ENCODE assay signal across 29 cellular contexts in genomic region chr13:73622375-73622774, GRCh38.
DNase-seq lines count a peak whose midpoint lies in the region; ATAC-seq and TF ChIP-seq lines count a peak whose summit lies in the region.
"Had no signal": no experiment of that assay in that cellular context is flagged by ENCODE, and none has a peak within 500 bp of the region (broad histone marks: within the 10 kb centered on the region; RNA-seq: fewer than 3 reads in every experiment).

No MANE protein-coding gene starts in this region.

- H3K79me2 ChIP-seq in Karpas-422 (ENCODE audit: low read length) = no peaks in the 10 kb centered on the region

- H3K4me3 Mint-ChIP-seq in CD4-positive, alpha-beta T cell = peak overlapping the region; percentile 39
- H3K4me3 Mint-ChIP-seq in T-cell = peak overlapping the region in 2 of 3 donors; percentile 31 to 52
- H3K4me3 Mint-ChIP-seq: endodermal cell, HFFc6 had no signal

- no peaks in the 10 kb centered on the region for H3K9me2 ChIP-seq in Karpas-422 (replicated peaks; ENCODE audit: insufficient read depth, low read length)

- H3K4me1 Mint-ChIP-seq in CD4-positive, alpha-beta T cell (ENCODE audit: low read depth) = peaks cover 61% of the 10 kb centered on the region
- peaks cover 37 to 64% (median 53%) of the 10 kb centered on the region in 3 donors for H3K4me1 Mint-ChIP-seq in T-cell

- H3K9ac ChIP-seq in BLaER1 (no peak overlapping the region), Karpas-422 (ENCODE audit: low read length) (no peak overlapping the region)

- no peak for DNase-seq in CD4-positive, alpha-beta T cell
- no peak for DNase-seq in T-cell
- DNase-seq in dermis microvascular lymphatic vessel endothelial cell (ENCODE audit: low read depth in 2 of 2) = peak; percentile 5 to 10
- no peak for DNase-seq in D341Med (ENCODE audit: low spot score)
- DNase-seq in ascending aorta (ENCODE audit: low spot score in 2 of 2) = no peak
- no peak for DNase-seq in RWPE1 (ENCODE audit: low spot score)
- DNase-seq in Karpas-422 = no peak
- DNase-seq: activated naive CD4-positive, alpha-beta T cell; activated T-cell treated with anti-CD3 and anti-CD28 coated beads, Interleukin-2, amount 50 U/mL, for 48 hours; aorta; C1 segment of cervical spinal cord; Calu3; EL; endodermal cell; GOT3; HFFc6; NCI-H1694; NCI-H446 treated with DMSO at 0.1 percent for 48 hours; NCI-H82; sigmoid colon; stimulated activated CD4-positive, alpha-beta T cell treated with anti-CD3 and anti-CD28 coated beads, Interleukin-15, amount 100 ng/mL, for 24 hours; stimulated activated naive CD4-positive, alpha-beta T cell had no signal

- POLR2A ChIA-PET in CD4-positive, alpha-beta T cell (lab: Charles Lee) = no interaction called here
- POLR2A ChIA-PET in T-cell (lab: Charles Lee) (no interaction called here), RWPE1 (lab: Yijun Ruan, JAX; ENCODE audit: low non-redundant PET) (no interaction called here)

- ATAC-seq in CD4-positive, alpha-beta T cell (ENCODE audit: poor library complexity) = no peak
- no peak for ATAC-seq in T-cell (replicated peaks in 1 of 4)
- ATAC-seq: gastroesophageal sphincter, left lobe of liver, Right ventricle myocardium inferior had no signal

- H3K27me3 Mint-ChIP-seq in CD4-positive, alpha-beta T cell = no peaks in the 10 kb centered on the region
- no peaks in the 10 kb centered on the region for H3K27me3 Mint-ChIP-seq in T-cell

- H3K4me3 ChIP-seq in BLaER1 (no peak overlapping the region), ascending aorta (no peak overlapping the region), Karpas-422 (ENCODE audit: low read length) (no peak overlapping the region)
- H3K4me3 ChIP-seq: coronary artery, gastroesophageal sphincter, prostate gland, sigmoid colon, suprapubic skin had no signal

- CTCF ChIA-PET in CD4-positive, alpha-beta T cell (lab: Charles Lee) = no interaction called here
- CTCF ChIA-PET in T-cell (lab: Charles Lee) = no interaction called here
- CTCF ChIA-PET in RWPE1 (lab: Yijun Ruan, JAX) = no interaction called here

- peak overlapping the region; percentile 7 for H3K27ac Mint-ChIP-seq in CD4-positive, alpha-beta T cell
- H3K27ac Mint-ChIP-seq in T-cell = peak overlapping the region; percentile 18 to 49
- H3K27ac Mint-ChIP-seq: endodermal cell, HFFc6 had no signal

- no peaks in the 10 kb centered on the region for H3K36me3 ChIP-seq in BLaER1
- H3K36me3 ChIP-seq in ascending aorta = no peaks in the 10 kb centered on the region
- H3K36me3 ChIP-seq in Karpas-422 (ENCODE audit: insufficient read depth, low read length) = no peaks in the 10 kb centered on the region
- H3K36me3 ChIP-seq: gastroesophageal sphincter, prostate gland, sigmoid colon, suprapubic skin had no signal

- no peaks in the 10 kb centered on the region for H3K27me3 ChIP-seq in BLaER1
- H3K27me3 ChIP-seq in CD4-positive, alpha-beta T cell (ENCODE audit: control insufficient read depth, insufficient read depth, low read length) = no peaks in the 10 kb centered on the region
- H3K27me3 ChIP-seq in ascending aorta = no peaks in the 10 kb centered on the region
- no peaks in the 10 kb centered on the region for H3K27me3 ChIP-seq in Karpas-422 (ENCODE audit: low read length)
- H3K27me3 ChIP-seq: sigmoid colon, suprapubic skin had no signal

- TF ChIP-seq CTCF in CD4-positive, alpha-beta T cell (IDR thresholded peaks at IDR 0.05) = no peak
- TF ChIP-seq CTCF in ascending aorta (IDR thresholded peaks at IDR 0.05) (no peak), RWPE1 (conservative IDR thresholded peaks at IDR 0.05; ENCODE audit: low read depth) (no peak)

- H3K36me3 Mint-ChIP-seq in CD4-positive, alpha-beta T cell (ENCODE audit: low read depth) = no peaks in the 10 kb centered on the region
- no peaks in the 10 kb centered on the region for H3K36me3 Mint-ChIP-seq in T-cell

- H3K4me1 ChIP-seq in BLaER1 (peaks cover 6% of the 10 kb centered on the region; the same call in 1 of the 2 replicates), ascending aorta (no peaks in the 10 kb centered on the region), Karpas-422 (ENCODE audit: low read length) (no peaks in the 10 kb centered on the region)
- H3K4me1 ChIP-seq: gastroesophageal sphincter, prostate gland, sigmoid colon, suprapubic skin had no signal

- H3K4me2 ChIP-seq in BLaER1 = peak overlapping the region; percentile 10; the same call in 1 of the 2 replicates
- H3K4me2 ChIP-seq in Karpas-422 (ENCODE audit: low read depth, low read length, poor library complexity, severe bottlenecking) = no peak overlapping the region

- H4K20me1 ChIP-seq in BLaER1 = no peaks in the 10 kb centered on the region
- H4K20me1 ChIP-seq in Karpas-422 (ENCODE audit: insufficient read depth, low read depth, low read length) = no peaks in the 10 kb centered on the region

- no peaks in the 10 kb centered on the region for H3K9me3 Mint-ChIP-seq in CD4-positive, alpha-beta T cell
- H3K9me3 Mint-ChIP-seq in T-cell = no peaks in the 10 kb centered on the region
- H3K9me3 Mint-ChIP-seq: HFFc6 had no signal

- H2AFZ ChIP-seq in Karpas-422 (ENCODE audit: low read length) = no peak overlapping the region

- H3K9me3 ChIP-seq in BLaER1 = no peaks in the 10 kb centered on the region
- no peaks in the 10 kb centered on the region for H3K9me3 ChIP-seq in CD4-positive, alpha-beta T cell (ENCODE audit: control insufficient read depth, low read length)
- H3K9me3 ChIP-seq in ascending aorta = no peaks in the 10 kb centered on the region
- no peaks in the 10 kb centered on the region for H3K9me3 ChIP-seq in Karpas-422 (ENCODE audit: low read length)
- H3K9me3 ChIP-seq: gastroesophageal sphincter, prostate gland, sigmoid colon, suprapubic skin had no signal

- intact Hi-C loops in CD4-positive, alpha-beta T cell (cut with DNase I, micrococcal nuclease) = no loop called here
- intact Hi-C loops in ascending aorta (cut with DNase I) = no loop called here

- H3K27ac ChIP-seq in BLaER1 (no peak overlapping the region), ascending aorta (no peak overlapping the region), RWPE1 (no peak overlapping the region), Karpas-422 (ENCODE audit: low read length) (no peak overlapping the region)
- no peak overlapping the region for H3K27ac ChIP-seq in CD4-positive, alpha-beta T cell (ENCODE audit: low read depth, low read length)
- H3K27ac ChIP-seq: coronary artery, gastroesophageal sphincter, prostate gland, sigmoid colon, suprapubic skin had no signal

Comparison
In these comparisons a context has a peak if more than half of its experiments do, and no peak if none do; other contexts are left out.
1. DNase-seq: peak in dermis microvascular lymphatic vessel endothelial cell (2 of 2); none in CD4-positive, alpha-beta T cell (0 of 10), T-cell (0 of 34), D341Med (single experiment), ascending aorta (0 of 2), RWPE1 (single experiment) and Karpas-422 (single experiment).